ENCODE assay signal across 8 cellular contexts in the genomic region with DNA sequence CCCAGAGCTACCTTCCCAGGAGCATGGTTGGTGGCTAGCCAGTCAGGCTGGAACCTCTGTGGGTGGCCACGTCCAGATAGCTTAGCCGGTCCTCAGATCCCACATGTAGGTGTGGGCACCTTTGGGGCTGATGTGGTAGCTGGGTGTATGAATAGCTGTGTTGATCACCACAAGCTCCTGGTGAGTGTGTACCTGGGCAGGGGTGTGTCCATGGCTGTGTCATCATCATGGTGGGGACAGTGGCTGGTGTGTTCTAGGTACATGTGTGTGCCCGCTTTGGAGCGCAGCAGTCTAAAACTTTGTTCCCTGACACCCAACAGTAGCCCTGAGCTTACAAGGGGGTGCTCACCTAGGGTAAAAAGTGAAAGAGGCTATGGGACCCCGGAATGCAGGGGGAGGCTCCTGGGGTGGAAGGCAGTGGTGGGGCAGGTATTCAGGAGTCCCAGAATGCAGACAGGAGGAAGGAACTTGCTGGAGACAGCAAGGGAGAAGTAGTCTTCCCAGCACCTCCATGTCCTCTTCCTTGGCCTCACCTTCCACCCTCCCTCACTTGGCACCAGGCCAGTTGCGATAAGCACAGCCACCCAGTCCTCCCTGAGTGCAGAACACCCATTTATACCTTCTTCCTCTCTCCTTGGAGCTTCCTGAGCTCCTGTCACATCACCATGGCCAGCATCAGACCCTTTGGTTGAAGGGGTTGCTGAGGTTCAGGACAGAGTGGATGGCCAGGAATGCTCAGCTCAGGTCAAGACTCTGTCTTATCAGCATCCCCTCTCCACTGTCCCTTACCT. TPM values are rescaled to one million over a fixed set of nuclear protein-coding genes. Genes with fewer than 3 reads are reported as not detected.
DNase-seq lines count a peak whose midpoint lies in the region; ATAC-seq and TF ChIP-seq lines count a peak whose summit lies in the region.

No MANE protein-coding gene starts in this region.

- H3K4me1 ChIP-seq in DND-41 (ENCODE audit: insufficient read depth, low read length), result peaks cover 59% of the 10 kb centered on the region
- peaks cover 34 to 89% (median 62%) of the 10 kb centered on the region in 3 donors for H3K4me1 ChIP-seq in esophagus squamous epithelium
- H3K4me1 ChIP-seq in prostate gland (replicated peaks), result peaks cover 2% of the 10 kb centered on the region

- no peaks in the 10 kb centered on the region for H3K27me3 ChIP-seq in DND-41 (ENCODE audit: insufficient read depth, low read length, poor library complexity)
- H3K27me3 ChIP-seq in esophagus squamous epithelium, result no peaks in the 10 kb centered on the region
- H3K27me3 ChIP-seq in prostate gland (replicated peaks; ENCODE audit: insufficient read depth), result no peaks in the 10 kb centered on the region

- peak overlapping the region; percentile 99 for H3K27ac ChIP-seq in DND-41 (ENCODE audit: low read length)
- peak overlapping the region; percentile 83 to 93 (median 90) for H3K27ac ChIP-seq in esophagus squamous epithelium
- peak overlapping the region in 1 of 2 donors; percentile 78 for H3K27ac ChIP-seq in prostate gland

- H3K4me2 ChIP-seq in DND-41 (ENCODE audit: insufficient read depth, low read length), result peak overlapping the region; percentile 85

- DNase-seq in DND-41, result peak; percentile 66
- DNase-seq in activated CD4-positive, alpha-beta T cell treated with anti-CD3 and anti-CD28 coated beads for 48 hours, result peak; percentile 73
- no peak for DNase-seq in esophagus squamous epithelium (lab: John Stamatoyannopoulos, UW)
- no peak for DNase-seq in prostate gland (ENCODE audit: low spot score)
- DNase-seq in germinal center (ENCODE audit: low spot score), result no peak
- no peak for DNase-seq in iPS-NIHi11 (ENCODE audit: low spot score)
- no peak for DNase-seq in posterior vena cava (ENCODE audit: low spot score)

- H3K9ac ChIP-seq in DND-41 (ENCODE audit: low read depth, low read length), result peak overlapping the region; percentile 91

- H3K9me3 ChIP-seq in DND-41 (ENCODE audit: insufficient read depth, low read length, severe bottlenecking), result no peaks in the 10 kb centered on the region
- H3K9me3 ChIP-seq in esophagus squamous epithelium, result no peaks in the 10 kb centered on the region
- H3K9me3 ChIP-seq in prostate gland, result no peaks in the 10 kb centered on the region

- TF ChIP-seq CTCF in DND-41 (IDR thresholded peaks at IDR 0.05; ENCODE audit: borderline replicate concordance, extremely low read depth, low read length, poor library complexity, severe bottlenecking) (no peak), esophagus squamous epithelium (IDR thresholded peaks at IDR 0.05) (no peak), prostate gland (IDR thresholded peaks at IDR 0.05) (no peak)

- peaks cover 72% of the 10 kb centered on the region for H4K20me1 ChIP-seq in DND-41 (ENCODE audit: insufficient read depth, low read length)

- H3K36me3 ChIP-seq in DND-41 (ENCODE audit: insufficient read depth, low read length) (peaks cover 90% of the 10 kb centered on the region), esophagus squamous epithelium (peaks cover 0 to 23% (median 3%) of the 10 kb centered on the region in 3 donors), prostate gland (no peaks in the 10 kb centered on the region)

- 49 to 55% methylated on average over 3 to 6 of the region's 6 CpGs for WGBS in esophagus squamous epithelium, 2 donors
- WGBS in prostate gland, result 65% methylated on average over 6 of the region's 6 CpGs

- H3K4me3 ChIP-seq in DND-41 (ENCODE audit: low read depth in 1 of 2, low read length in 2 of 2) (peak overlapping the region; percentile 82), esophagus squamous epithelium (peak overlapping the region; percentile 56 to 85 (median 76)), prostate gland (peak overlapping the region; percentile 52 to 62)

- H2AFZ ChIP-seq in DND-41 (ENCODE audit: low read depth, low read length), result no peak overlapping the region

- ATAC-seq in DND-41 (ENCODE audit: insufficient read depth, low read depth), result no peak
- ATAC-seq in GM19324 (IDR thresholded peaks at IDR 0.05; ENCODE audit: low FRiP score, unreplicated experiment), result no peak

- intact Hi-C loops in esophagus squamous epithelium (cut with DNase I), result no loop called here
- intact Hi-C loops in prostate gland (cut with DNase I), result loop anchor here (5.0 to 10.0 kb wide), 2 partner anchors 253 to 1064 kb away; a partner anchor contains a TSS
- intact Hi-C loops in posterior vena cava (cut with DNase I), result loop anchor here in 1 of 2 donors (10.0 kb wide), 1 partner anchor 764 kb away; no protein-coding TSS in a partner anchor

- TF ChIP-seq POLR2A in esophagus squamous epithelium (IDR thresholded peaks at IDR 0.05) (no peak), prostate gland (IDR thresholded peaks at IDR 0.05) (no peak)

- H3K79me2 ChIP-seq in DND-41 (ENCODE audit: insufficient read depth, low read length), result peaks cover 96% of the 10 kb centered on the region

RNA-seq across cellular contexts. Expression of a gene that starts 1.2 kb away (rescaled TPM):
- total RNA-seq in esophagus squamous epithelium (10 to 100 TPM in 1 of 4 donors, 1 to 10 TPM in 3; 3.1 to 11.1 (median 6.8) TPM), prostate gland (1 to 10 TPM; 5.1 to 7.6 TPM), posterior vena cava (10 to 100 TPM in 1 of 2 donors, 1 to 10 TPM in 1; 8.6 to 12.5 TPM)

RNA-seq across cellular contexts. Expression of a gene that starts 6.6 kb away (rescaled TPM):
- total RNA-seq in esophagus squamous epithelium, result 10 to 100 TPM; 46.5 to 65.6 (median 52.3) TPM
- 10 to 100 TPM; 33.2 to 52.3 TPM for total RNA-seq in prostate gland
- total RNA-seq in posterior vena cava, result 10 to 100 TPM; 21.8 to 32.9 TPM

RNA-seq across cellular contexts. Expression of a gene that starts 41.1 kb away (rescaled TPM):
- total RNA-seq in esophagus squamous epithelium (10 to 100 TPM in 1 of 4 donors, 1 to 10 TPM in 3; 4.4 to 11.8 (median 4.9) TPM), prostate gland (10 to 100 TPM in 1 of 2 donors, 1 to 10 TPM in 1; 8.5 to 17.1 TPM), posterior vena cava (10 to 100 TPM; 10.9 to 12.6 TPM)

RNA-seq across cellular contexts. Expression of a gene that starts 42.8 kb away (rescaled TPM):
- 1 to 10 TPM in 2 of 4 donors, under 1 TPM in 2; 0.15 to 3.2 (median 1.2) TPM for total RNA-seq in esophagus squamous epithelium
- total RNA-seq in prostate gland, result 10 to 100 TPM in 1 of 2 donors, 1 to 10 TPM in 1; 7.5 to 11.0 TPM
- 10 to 100 TPM in 1 of 2 donors, 1 to 10 TPM in 1; 9.8 to 11.4 TPM for total RNA-seq in posterior vena cava

Comparison
In these comparisons a context has a peak if more than half of its experiments do, and no peak if none do; other contexts are left out.
1. DNase-seq: peak in DND-41 (single experiment) and activated CD4-positive, alpha-beta T cell treated with anti-CD3 and anti-CD28 coated beads for 48 hours (single experiment); none in esophagus squamous epithelium (single experiment), prostate gland (single experiment), germinal center (single experiment), iPS-NIHi11 (single experiment) and posterior vena cava (single experiment).
2. Peak in every context shown above with its lines, with median percentiles within 50 percentile points of each other: H3K4me3 ChIP-seq.